ENCODE assay signal across 18 cellular contexts in genomic region chr2:154193246-154193645, GRCh38.
"Had no signal": no experiment of that assay in that cellular context is flagged by ENCODE, and none has a peak within 500 bp of the region (broad histone marks: within the 10 kb centered on the region; RNA-seq: fewer than 3 reads in every experiment).

No MANE protein-coding gene starts in this region.

- H3K4me3 ChIP-seq: adrenal gland had no signal

- ATAC-seq: activated CD4-positive, CD25-positive, alpha-beta regulatory T cell treated with anti-CD3 and anti-CD28 coated beads, Interleukin-2, amount 50 U/mL, for 24 hours; activated CD8-positive, alpha-beta T cell treated with anti-CD3 and anti-CD28 coated beads for 36 hours had no signal

- DNase-seq: activated CD4-positive, alpha-beta T cell treated with anti-CD3 and anti-CD28 coated beads for 4 hours; activated CD8-positive, alpha-beta memory T cell treated with anti-CD3 and anti-CD28 coated beads, Interleukin-2, amount 50 U/mL, for 4 hours; activated CD8-positive, alpha-beta T cell treated with anti-CD3 and anti-CD28 coated beads for 36 hours; activated naive CD4-positive, alpha-beta T cell treated with anti-CD3 and anti-CD28 coated beads, Interleukin-2, amount 50 U/mL, for 16 hours; activated naive CD8-positive, alpha-beta T cell treated with anti-CD3 and anti-CD28 coated beads, Interleukin-2, amount 10 ng/mL, durations not matched to agents 7 days and 5 days; adrenal gland; anterior cingulate cortex; MM.1S; NCI-H1105; NCI-H1436; NCI-H1694 treated with DMSO at 0.1 percent for 48 hours; NCI-H2029 treated with DMSO at 0.1 percent for 48 hours; NCI-H345; NCI-H510A; NCI-H526 treated with DMSO at 0.1 percent for 48 hours; NCI-H82; SIG-M5 had no signal
